Comparison of ENCODE assay signal across 10 cellular contexts in the genomic region with DNA sequence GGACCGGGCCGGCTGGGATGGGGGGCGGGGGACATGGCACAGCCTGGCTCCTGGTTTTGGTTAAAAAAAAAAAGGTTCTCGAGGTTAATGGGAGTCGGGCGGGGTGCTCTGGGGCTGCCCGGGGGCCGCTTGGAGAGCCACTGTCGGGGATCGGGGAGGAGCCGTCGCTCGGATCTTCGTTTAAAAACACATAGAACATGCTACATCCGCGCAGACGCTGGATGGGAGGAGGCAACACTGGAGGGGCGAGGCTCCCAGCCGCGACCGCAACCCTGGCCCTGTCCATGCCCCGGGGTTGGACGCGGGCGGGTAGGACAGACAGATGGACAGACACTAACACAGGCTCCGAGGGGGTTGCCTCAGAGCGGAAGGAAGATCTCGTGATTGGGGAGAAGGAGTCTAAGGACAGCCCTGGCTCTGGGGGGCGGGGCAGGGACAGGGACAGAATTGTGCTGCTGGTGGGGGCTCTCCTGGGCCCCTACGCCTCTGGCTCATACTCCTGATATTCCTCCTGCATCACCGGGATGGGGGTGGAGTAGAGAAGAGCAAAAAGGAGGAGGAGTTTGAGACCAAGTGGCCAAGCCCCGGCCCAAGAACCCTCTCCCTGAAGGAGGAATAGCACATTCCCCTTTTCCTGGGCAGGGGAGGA. TPM values are rescaled to one million over a fixed set of nuclear protein-coding genes. Genes with fewer than 3 reads are reported as not detected.
DNase-seq lines count a peak whose midpoint lies in the region; ATAC-seq and TF ChIP-seq lines count a peak whose summit lies in the region.
"Had no signal": no experiment of that assay in that cellular context is flagged by ENCODE, and none has a peak within 500 bp of the region (broad histone marks: within the 10 kb centered on the region; RNA-seq: fewer than 3 reads in every experiment).

No MANE protein-coding gene starts in this region.

- H3K27ac ChIP-seq in CD4-positive, CD25-positive, alpha-beta regulatory T cell (ENCODE audit: insufficient read depth, low read length, poor library complexity, severe bottlenecking) = no peak overlapping the region
- no peak overlapping the region for H3K27ac ChIP-seq in mammary epithelial cell (ENCODE audit: insufficient read depth, low read depth, low read length)
- H3K27ac ChIP-seq: gastrocnemius medialis had no signal

- CTCF ChIA-PET in mammary epithelial cell (lab: Charles Lee; ENCODE audit: low non-redundant PET) = no interaction called here

- WGBS in mammary epithelial cell (ENCODE audit: low coverage, missing lambda C conversion rate) = 21% methylated on average over 4 of the region's 32 CpGs

- peak in 1 of 3 donors; percentile 33 for DNase-seq in CD4-positive, CD25-positive, alpha-beta regulatory T cell
- DNase-seq in HK-2 (ENCODE audit: unreplicated experiment) (peak; percentile 36), mammary epithelial cell (no peak), naive B cell (no peak), NCI-H1436 (lab: John Stamatoyannopoulos, UW) (no peak), NOMO-1 treated with DMSO at 0.1 percent for 48 hours (lab: John Stamatoyannopoulos, UW; ENCODE audit: unreplicated experiment) (no peak)
- DNase-seq: NCI-H2171 treated with DMSO at 0.1 percent for 48 hours had no signal

- no peaks in the 10 kb centered on the region for H4K20me1 ChIP-seq in mammary epithelial cell (ENCODE audit: insufficient read depth, low read length)

- in situ Hi-C loops in mammary epithelial cell (cut with MboI; ENCODE audit: low sequenced_read_pairs in 2 of 2) = no loop called here

- H3K9me3 Mint-ChIP-seq in CD4-positive, CD25-positive, alpha-beta regulatory T cell = peaks cover 0 to 3% (median 0%) of the 10 kb centered on the region in 7 donors
- H3K9me3 Mint-ChIP-seq in naive B cell = peaks cover 0 to 4% (median 0%) of the 10 kb centered on the region in 7 donors

- H3K9ac ChIP-seq in mammary epithelial cell (ENCODE audit: insufficient read depth, low read length) = no peak overlapping the region

- dilution Hi-C loops in mammary epithelial cell (cut with HindIII; ENCODE audit: low sequenced_read_pairs) = no loop called here

- H2AFZ ChIP-seq in mammary epithelial cell (ENCODE audit: low read depth, low read length) = peak overlapping the region; percentile 71

- TF ChIP-seq CTCF in mammary epithelial cell (conservative IDR thresholded peaks at IDR 0.05 in 1 of 2, IDR thresholded peaks at IDR 0.05 in 1 of 2; ENCODE audit: extremely low read depth in 1 of 2, insufficient read depth in 1 of 2, low read depth in 1 of 2, low read length in 2 of 2) = no peak

- no TSS peak for BruUV-seq in mammary epithelial cell (replicated peaks; lab: Mats Ljungman, UMichigan)

- H3K4me1 ChIP-seq in CD4-positive, CD25-positive, alpha-beta regulatory T cell (ENCODE audit: control insufficient read depth, insufficient read depth, low read length, poor library complexity, severe bottlenecking) = peaks cover 21% of the 10 kb centered on the region
- peaks cover 13% of the 10 kb centered on the region for H3K4me1 ChIP-seq in mammary epithelial cell (ENCODE audit: insufficient read depth, low read length)

- ATAC-seq in CD4-positive, CD25-positive, alpha-beta regulatory T cell (ENCODE audit: low read depth in 2 of 2) = no peak
- ATAC-seq in naive B cell (ENCODE audit: low read depth in 2 of 2) (no peak), HG02623 (IDR thresholded peaks at IDR 0.05; ENCODE audit: unreplicated experiment) (no peak), HG02763 (IDR thresholded peaks at IDR 0.05; ENCODE audit: unreplicated experiment) (no peak)

- peaks cover 0 to 18% (median 5%) of the 10 kb centered on the region in 4 donors for H3K4me1 Mint-ChIP-seq in CD4-positive, CD25-positive, alpha-beta regulatory T cell
- H3K4me1 Mint-ChIP-seq in naive B cell = peaks cover 13 to 19% (median 16%) of the 10 kb centered on the region in 3 donors

- H3K4me2 ChIP-seq in mammary epithelial cell (ENCODE audit: insufficient read depth, low read depth, low read length) = peak overlapping the region; percentile 76

- H3K4me3 ChIP-seq in CD4-positive, CD25-positive, alpha-beta regulatory T cell (ENCODE audit: low read depth, low read length) = no peak overlapping the region
- peak overlapping the region; percentile 13 to 18 (median 14) for H3K4me3 ChIP-seq in mammary epithelial cell (replicated peaks in 1 of 3; ENCODE audit: insufficient read depth in 1 of 3, low read depth in 2 of 3, low read length in 3 of 3)

- peaks cover 12% of the 10 kb centered on the region for H3K27me3 ChIP-seq in CD4-positive, CD25-positive, alpha-beta regulatory T cell (ENCODE audit: control insufficient read depth, insufficient read depth, low read length)
- peaks cover 15% of the 10 kb centered on the region for H3K27me3 ChIP-seq in mammary epithelial cell (ENCODE audit: insufficient read depth, low read length)

- no peaks in the 10 kb centered on the region for H3K36me3 ChIP-seq in CD4-positive, CD25-positive, alpha-beta regulatory T cell (ENCODE audit: control insufficient read depth, insufficient read depth, low read length)
- H3K36me3 ChIP-seq in mammary epithelial cell (ENCODE audit: insufficient read depth, low read length) = no peaks in the 10 kb centered on the region
- H3K36me3 ChIP-seq: gastrocnemius medialis had no signal

- H3K27ac Mint-ChIP-seq in CD4-positive, CD25-positive, alpha-beta regulatory T cell = no peak overlapping the region
- peak overlapping the region in 1 of 6 donors; percentile 76 for H3K27ac Mint-ChIP-seq in naive B cell

- no peaks in the 10 kb centered on the region for H3K9me3 ChIP-seq in CD4-positive, CD25-positive, alpha-beta regulatory T cell (ENCODE audit: control insufficient read depth in 2 of 2, low read length in 2 of 2)
- H3K9me3 ChIP-seq in mammary epithelial cell (replicated peaks; ENCODE audit: insufficient read depth, low read length) = no peaks in the 10 kb centered on the region
- H3K9me3 ChIP-seq: gastrocnemius medialis had no signal

- H3K27me3 Mint-ChIP-seq in CD4-positive, CD25-positive, alpha-beta regulatory T cell = peaks cover 76% of the 10 kb centered on the region
- H3K27me3 Mint-ChIP-seq in naive B cell = peaks cover 60 to 72% (median 67%) of the 10 kb centered on the region in 3 donors

- H3K79me2 ChIP-seq in mammary epithelial cell (ENCODE audit: insufficient read depth, low read length) = no peaks in the 10 kb centered on the region

- intact Hi-C loops in mammary epithelial cell (cut with micrococcal nuclease) = no loop called here

- H3K36me3 Mint-ChIP-seq in CD4-positive, CD25-positive, alpha-beta regulatory T cell = peaks cover 3% of the 10 kb centered on the region
- no peaks in the 10 kb centered on the region for H3K36me3 Mint-ChIP-seq in naive B cell

- peak overlapping the region; percentile 60 to 82 (median 76) for H3K4me3 Mint-ChIP-seq in CD4-positive, CD25-positive, alpha-beta regulatory T cell
- H3K4me3 Mint-ChIP-seq in naive B cell = peak overlapping the region; percentile 37 to 88 (median 75)

RNA-seq across cellular contexts. Expression of gene SNCB, which starts 9.9 kb away (rescaled TPM):
- total RNA-seq in CD4-positive, CD25-positive, alpha-beta regulatory T cell = not detected
- not detected for polyA plus RNA-seq in CD4-positive, CD25-positive, alpha-beta regulatory T cell
- 1 to 10 TPM in 1 of 2 donors, not detected in 1; 1.2 TPM for total RNA-seq in mammary epithelial cell
- polyA plus RNA-seq in mammary epithelial cell (0.42 TPM), naive B cell (ENCODE audit: low read depth in 6 of 6) (1 to 10 TPM in 3 of 6 donors, under 1 TPM in 2, not detected in 1; 0.34 to 1.1 (median 1.0) TPM)
- not detected for polyA minus RNA-seq in mammary epithelial cell

RNA-seq across cellular contexts. Expression of gene EIF4E1B, which starts 10.0 kb away (rescaled TPM):
- total RNA-seq in CD4-positive, CD25-positive, alpha-beta regulatory T cell = not detected
- not detected for polyA plus RNA-seq in CD4-positive, CD25-positive, alpha-beta regulatory T cell
- total RNA-seq in mammary epithelial cell = not detected
- polyA plus RNA-seq in mammary epithelial cell (not detected), naive B cell (ENCODE audit: low read depth in 6 of 6) (not detected)
- polyA minus RNA-seq in mammary epithelial cell = not detected
- total RNA-seq: gastrocnemius medialis had no signal

RNA-seq across cellular contexts. Expression of gene GPRIN1, which starts 10.5 kb away (rescaled TPM):
- 1.9 TPM for total RNA-seq in CD4-positive, CD25-positive, alpha-beta regulatory T cell
- under 1 TPM; 0.24 to 0.87 (median 0.52) TPM for polyA plus RNA-seq in CD4-positive, CD25-positive, alpha-beta regulatory T cell
- total RNA-seq in mammary epithelial cell = 1 to 10 TPM; 4.7 to 8.7 TPM
- polyA plus RNA-seq in mammary epithelial cell (3.7 TPM), naive B cell (ENCODE audit: low read depth in 6 of 6) (under 1 TPM in 5 of 6 donors, not detected in 1; 0.08 to 0.65 (median 0.16) TPM)
- polyA minus RNA-seq in mammary epithelial cell = 7.2 TPM

RNA-seq across cellular contexts. Expression of gene TSPAN17, which starts 26.8 kb away (rescaled TPM):
- total RNA-seq in CD4-positive, CD25-positive, alpha-beta regulatory T cell = 34.0 TPM
- polyA plus RNA-seq in CD4-positive, CD25-positive, alpha-beta regulatory T cell = 10 to 100 TPM; 26.0 to 48.8 (median 34.1) TPM
- 10 to 100 TPM; 47.4 to 48.8 TPM for total RNA-seq in mammary epithelial cell
- polyA plus RNA-seq in mammary epithelial cell (39.2 TPM), naive B cell (ENCODE audit: low read depth in 6 of 6) (10 to 100 TPM; 11.9 to 22.8 (median 18.5) TPM)
- polyA minus RNA-seq in mammary epithelial cell = 36.0 TPM
